Comparison of ENCODE assay signal across 16 cellular contexts in the genomic region with DNA sequence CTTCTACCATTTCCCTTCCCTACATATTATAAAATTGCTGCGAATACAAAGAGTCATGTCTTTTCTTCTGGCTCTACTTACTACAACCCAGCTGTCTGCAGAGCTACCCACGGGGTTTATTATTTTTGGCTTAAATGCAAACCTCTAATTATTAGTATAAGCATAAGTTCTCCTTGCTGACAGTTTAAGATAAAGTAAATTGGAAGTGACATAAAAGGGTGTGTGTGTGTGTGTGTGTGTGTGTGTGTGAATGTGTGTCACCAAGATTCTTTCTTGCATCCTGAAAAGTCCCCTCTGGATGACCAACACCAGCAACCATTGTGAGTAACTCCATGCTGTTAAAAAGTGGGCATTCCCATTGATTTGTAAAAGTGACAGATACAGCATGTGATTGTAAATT.
DNase-seq lines count a peak whose midpoint lies in the region; ATAC-seq and TF ChIP-seq lines count a peak whose summit lies in the region.
"Had no signal": no experiment of that assay in that cellular context is flagged by ENCODE, and none has a peak within 500 bp of the region (broad histone marks: within the 10 kb centered on the region; RNA-seq: fewer than 3 reads in every experiment).

No MANE protein-coding gene starts in this region.

- H3K9me2 ChIP-seq in GM23338 (ENCODE audit: insufficient read depth), result no peaks in the 10 kb centered on the region

- H3K4ac ChIP-seq in trophoblast cell (ENCODE audit: low read depth, low read length), result no peak overlapping the region

- no peak overlapping the region for H3K4me2 ChIP-seq in GM23338
- H3K4me2 ChIP-seq in trophoblast cell (ENCODE audit: low read length), result no peak overlapping the region

- H3K27me3 ChIP-seq in GM23338 (ENCODE audit: insufficient read depth) (no peaks in the 10 kb centered on the region), SJCRH30 (no peaks in the 10 kb centered on the region), trophoblast cell (ENCODE audit: insufficient read depth, low read length) (no peaks in the 10 kb centered on the region)

- no peak for TF ChIP-seq CTCF in GM23338 (conservative IDR thresholded peaks at IDR 0.05; ENCODE audit: low read depth in 2 of 2)

- no peak overlapping the region for H4K12ac ChIP-seq in trophoblast cell (ENCODE audit: low read depth, low read length)

- H3K27me3 Mint-ChIP-seq in GM23338 (ENCODE audit: insufficient read depth, low read depth, poor library complexity), result no peaks in the 10 kb centered on the region
- H3K27me3 Mint-ChIP-seq: activated naive CD8-positive, alpha-beta T cell treated with anti-CD3 and anti-CD28 coated beads, Interleukin-2, amount 50 U/mL, for 24 hours; CD8-positive, alpha-beta memory T cell had no signal

- H3K9me3 Mint-ChIP-seq in GM23338, result no peaks in the 10 kb centered on the region
- H3K9me3 Mint-ChIP-seq: H9; stimulated activated naive B cell treated with anti-CD40 and anti-IgM and Interleukin-4, amounts not matched to agents 10 μg/mL and 1 μg/mL and 100 μg/mL, for 72 hours had no signal

- H2AFZ ChIP-seq in GM23338 (no peak overlapping the region), trophoblast cell (ENCODE audit: insufficient read depth, low read length, poor library complexity) (no peak overlapping the region)

- ATAC-seq in GM23338, result peak; percentile 29; the same call in 2 of the 3 replicates
- ATAC-seq: activated naive CD8-positive, alpha-beta T cell treated with anti-CD3 and anti-CD28 coated beads, Interleukin-2, amount 50 U/mL, for 24 hours; stimulated activated naive B cell treated with anti-CD40 and anti-IgM and Interleukin-4, amounts not matched to agents 10 μg/mL and 1 μg/mL and 100 μg/mL, for 72 hours had no signal

- H3K4me3 Mint-ChIP-seq in GM23338, result no peak overlapping the region
- H3K4me3 Mint-ChIP-seq: activated naive CD8-positive, alpha-beta T cell treated with anti-CD3 and anti-CD28 coated beads, Interleukin-2, amount 50 U/mL, for 24 hours; CD8-positive, alpha-beta memory T cell; H9; stimulated activated naive B cell treated with anti-CD40 and anti-IgM and Interleukin-4, amounts not matched to agents 10 μg/mL and 1 μg/mL and 100 μg/mL, for 72 hours; T-helper 2 cell treated with Interferon-gamma antibody and Interleukin-4, amounts not matched to agents 5 μg/mL and 100 μg/mL, for 36 hours had no signal

- H4K91ac ChIP-seq in trophoblast cell (ENCODE audit: low read depth, low read length), result no peak overlapping the region

- H3K79me2 ChIP-seq in GM23338 (replicated peaks; ENCODE audit: insufficient read depth) (no peaks in the 10 kb centered on the region), trophoblast cell (ENCODE audit: control insufficient read depth, insufficient read depth, low read length, poor library complexity) (no peaks in the 10 kb centered on the region)

- no peak overlapping the region for H3K14ac ChIP-seq in trophoblast cell (ENCODE audit: low read length)

- H3K36me3 Mint-ChIP-seq in GM23338 (ENCODE audit: low read depth), result no peaks in the 10 kb centered on the region
- H3K36me3 Mint-ChIP-seq: CD8-positive, alpha-beta memory T cell; stimulated activated naive B cell treated with anti-CD40 and anti-IgM and Interleukin-4, amounts not matched to agents 10 μg/mL and 1 μg/mL and 100 μg/mL, for 72 hours had no signal

- peak overlapping the region; percentile 64; the same call in 1 of the 2 replicates for H3K27ac Mint-ChIP-seq in GM23338
- H3K27ac Mint-ChIP-seq: activated naive CD8-positive, alpha-beta T cell treated with anti-CD3 and anti-CD28 coated beads, Interleukin-2, amount 50 U/mL, for 24 hours; CD8-positive, alpha-beta memory T cell; stimulated activated naive B cell treated with anti-CD40 and anti-IgM and Interleukin-4, amounts not matched to agents 10 μg/mL and 1 μg/mL and 100 μg/mL, for 72 hours; T-helper 2 cell treated with Interferon-gamma antibody and Interleukin-4, amounts not matched to agents 5 μg/mL and 100 μg/mL, for 36 hours had no signal

- H2AK5ac ChIP-seq in trophoblast cell (ENCODE audit: low read length), result peak overlapping the region; percentile 21

- no peak overlapping the region for H3K18ac ChIP-seq in trophoblast cell (ENCODE audit: low read length)

- peaks cover 21% of the 10 kb centered on the region for H3K4me1 Mint-ChIP-seq in GM23338
- H3K4me1 Mint-ChIP-seq: activated naive CD8-positive, alpha-beta T cell treated with anti-CD3 and anti-CD28 coated beads, Interleukin-2, amount 50 U/mL, for 24 hours; CD8-positive, alpha-beta memory T cell had no signal

- WGBS in trophoblast cell (ENCODE audit: extremely low coverage, insufficient coverage, insufficient read length), result no CpG with 5 or more reads among the region's 2 CpGs

- no peak overlapping the region for H3K27ac ChIP-seq in GM23338 (ENCODE audit: low read depth)
- no peak overlapping the region; the same call in 1 of the 2 replicates for H3K27ac ChIP-seq in SJCRH30
- no peak overlapping the region for H3K27ac ChIP-seq in trophoblast cell (ENCODE audit: low read depth, low read length)
- no peak overlapping the region for H3K27ac ChIP-seq in substantia nigra (ENCODE audit: low read depth, low read length, poor library complexity, severe bottlenecking)

- H3K36me3 ChIP-seq in GM23338 (ENCODE audit: insufficient read depth) (no peaks in the 10 kb centered on the region), SJCRH30 (no peaks in the 10 kb centered on the region), trophoblast cell (ENCODE audit: control insufficient read depth in 1 of 2, insufficient read depth in 2 of 2, low read length in 2 of 2) (no peaks in the 10 kb centered on the region)

- no peak overlapping the region for H4K8ac ChIP-seq in trophoblast cell (ENCODE audit: low read depth, low read length)

- H3K4me1 ChIP-seq in GM23338 (ENCODE audit: insufficient read depth) (peaks cover 17% of the 10 kb centered on the region), SJCRH30 (peaks cover 17% of the 10 kb centered on the region), trophoblast cell (ENCODE audit: control insufficient read depth in 1 of 2, insufficient read depth in 2 of 2, low read length in 2 of 2) (peaks cover 0 to 2% of the 10 kb centered on the region in 2 experiments)

- H2BK120ac ChIP-seq in trophoblast cell (ENCODE audit: insufficient read depth, low read length, poor library complexity), result no peak overlapping the region

- no peaks in the 10 kb centered on the region for H4K20me1 ChIP-seq in GM23338 (replicated peaks; ENCODE audit: insufficient read depth)

- no peaks in the 10 kb centered on the region for H3F3A ChIP-seq in GM23338 (replicated peaks; ENCODE audit: low read depth)

- H3K4me3 ChIP-seq in GM23338 (no peak overlapping the region), SJCRH30 (no peak overlapping the region), trophoblast cell (ENCODE audit: low read depth, low read length) (no peak overlapping the region)

- DNase-seq in GM23338 (ENCODE audit: low spot score) (no peak), SJCRH30 (peak; percentile 36 to 76), fibroblast of peridontal ligament (ENCODE audit: extremely low read depth) (peak; percentile 86), trophoblast cell (no peak), substantia nigra (lab: John Stamatoyannopoulos, UW) (no peak), amniotic stem cell (lab: John Stamatoyannopoulos, UW) (no peak)
- DNase-seq in stimulated activated CD4-positive, alpha-beta T cell treated with anti-CD3 and anti-CD28 coated beads, Interleukin-4, amount 100 ng/mL, for 24 hours, result no peak
- no peak for DNase-seq in activated effector memory CD4-positive, alpha-beta T cell treated with Interleukin-2 at 50 U/mL for 16 hours
- DNase-seq: activated naive CD8-positive, alpha-beta T cell treated with anti-CD3 and anti-CD28 coated beads, Interleukin-2, amount 50 U/mL, for 24 hours; CD8-positive, alpha-beta memory T cell; H9; NCI-H187; OCI-M1; stimulated activated CD4-positive, alpha-beta T cell treated with anti-CD3 and anti-CD28 coated beads, Interleukin-1b, Interleukin-23, amount 100 ng/mL, for 48 hours; stimulated activated naive B cell treated with anti-CD40 and anti-IgM and Interleukin-4, amounts not matched to agents 10 μg/mL and 1 μg/mL and 100 μg/mL, for 72 hours had no signal

- no peak overlapping the region for H2BK5ac ChIP-seq in trophoblast cell (ENCODE audit: low read depth, low read length, poor library complexity)

- no peaks in the 10 kb centered on the region for H3K79me1 ChIP-seq in trophoblast cell (ENCODE audit: low read length)

- no peak overlapping the region for H3K23ac ChIP-seq in trophoblast cell (ENCODE audit: low read length)

- no peak overlapping the region for H2BK12ac ChIP-seq in trophoblast cell (ENCODE audit: low read length)

- H3K9me3 ChIP-seq in SJCRH30 (replicated peaks) (no peaks in the 10 kb centered on the region), trophoblast cell (ENCODE audit: insufficient read depth, low read depth, low read length) (no peaks in the 10 kb centered on the region)

- no peak overlapping the region for H3K9ac ChIP-seq in trophoblast cell (ENCODE audit: low read length)

TF ChIP-seq in GM23338, 12 proteins besides CTCF, POLR2A, EP300 and RAD21:
- TF ChIP-seq CREB1 (CRISPR knock-in tag; IDR thresholded peaks at IDR 0.05; ENCODE audit: low read depth), result no peak
- TF ChIP-seq, protein P1, sequence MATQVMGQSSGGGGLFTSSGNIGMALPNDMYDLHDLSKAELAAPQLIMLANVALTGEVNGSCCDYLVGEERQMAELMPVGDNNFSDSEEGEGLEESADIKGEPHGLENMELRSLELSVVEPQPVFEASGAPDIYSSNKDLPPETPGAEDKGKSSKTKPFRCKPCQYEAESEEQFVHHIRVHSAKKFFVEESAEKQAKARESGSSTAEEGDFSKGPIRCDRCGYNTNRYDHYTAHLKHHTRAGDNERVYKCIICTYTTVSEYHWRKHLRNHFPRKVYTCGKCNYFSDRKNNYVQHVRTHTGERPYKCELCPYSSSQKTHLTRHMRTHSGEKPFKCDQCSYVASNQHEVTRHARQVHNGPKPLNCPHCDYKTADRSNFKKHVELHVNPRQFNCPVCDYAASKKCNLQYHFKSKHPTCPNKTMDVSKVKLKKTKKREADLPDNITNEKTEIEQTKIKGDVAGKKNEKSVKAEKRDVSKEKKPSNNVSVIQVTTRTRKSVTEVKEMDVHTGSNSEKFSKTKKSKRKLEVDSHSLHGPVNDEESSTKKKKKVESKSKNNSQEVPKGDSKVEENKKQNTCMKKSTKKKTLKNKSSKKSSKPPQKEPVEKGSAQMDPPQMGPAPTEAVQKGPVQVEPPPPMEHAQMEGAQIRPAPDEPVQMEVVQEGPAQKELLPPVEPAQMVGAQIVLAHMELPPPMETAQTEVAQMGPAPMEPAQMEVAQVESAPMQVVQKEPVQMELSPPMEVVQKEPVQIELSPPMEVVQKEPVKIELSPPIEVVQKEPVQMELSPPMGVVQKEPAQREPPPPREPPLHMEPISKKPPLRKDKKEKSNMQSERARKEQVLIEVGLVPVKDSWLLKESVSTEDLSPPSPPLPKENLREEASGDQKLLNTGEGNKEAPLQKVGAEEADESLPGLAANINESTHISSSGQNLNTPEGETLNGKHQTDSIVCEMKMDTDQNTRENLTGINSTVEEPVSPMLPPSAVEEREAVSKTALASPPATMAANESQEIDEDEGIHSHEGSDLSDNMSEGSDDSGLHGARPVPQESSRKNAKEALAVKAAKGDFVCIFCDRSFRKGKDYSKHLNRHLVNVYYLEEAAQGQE (IDR thresholded peaks at IDR 0.05; ENCODE audit: unreplicated experiment), result no peak

Comparison
In these comparisons a context has a peak if more than half of its experiments do, and no peak if none do; other contexts are left out.
1. DNase-seq: peak in SJCRH30 (2 of 2) and fibroblast of peridontal ligament (single experiment); none in GM23338 (single experiment), trophoblast cell (0 of 2), substantia nigra (0 of 49), stimulated activated CD4-positive, alpha-beta T cell treated with anti-CD3 and anti-CD28 coated beads, Interleukin-4, amount 100 ng/mL, for 24 hours (single experiment), amniotic stem cell (single experiment) and activated effector memory CD4-positive, alpha-beta T cell treated with Interleukin-2 at 50 U/mL for 16 hours (single experiment).